Comparison of ENCODE assay signal across 22 cellular contexts in genomic region chr7:1423266-1423811, GRCh38.
"Had no signal": no experiment of that assay in that cellular context is flagged by ENCODE, and none has a peak within 500 bp of the region (broad histone marks: within the 10 kb centered on the region; RNA-seq: fewer than 3 reads in every experiment).

No MANE protein-coding gene starts in this region.

- DNase-seq: cortex of kidney; dorsolateral prefrontal cortex; effector CD8-positive, alpha-beta T cell; mesendoderm; naive thymus-derived CD8-positive, alpha-beta T cell; ovary; sigmoid colon; stimulated activated CD4-positive, alpha-beta T cell treated with anti-CD3 and anti-CD28 coated beads, Interleukin-2, amount 100 ng/mL, for 24 hours; stimulated activated CD4-positive, alpha-beta T cell treated with anti-CD3 and anti-CD28 coated beads, Interleukin-4, amount 100 ng/mL, for 4 hours; stimulated activated naive B cell treated with anti-CD40 and anti-IgM and Interleukin-4, amounts not matched to agents 10 μg/mL and 1 μg/mL and 100 μg/mL, for 72 hours; trophoblast cell had no signal

- H3K27me3 ChIP-seq: ovary, right atrium auricular region had no signal

- H3K4me3 Mint-ChIP-seq: naive thymus-derived CD8-positive, alpha-beta T cell; neural crest cell; stimulated activated naive B cell treated with anti-CD40 and anti-IgM and Interleukin-4, amounts not matched to agents 10 μg/mL and 1 μg/mL and 100 μg/mL, for 72 hours had no signal

- H3K4me2 ChIP-seq: hepatocyte had no signal

- H3K36me3 Mint-ChIP-seq: naive thymus-derived CD8-positive, alpha-beta T cell had no signal

- H3K79me2 ChIP-seq: hepatocyte had no signal

- H3K4me1 Mint-ChIP-seq: neural crest cell had no signal

- H3K9me3 Mint-ChIP-seq: naive thymus-derived CD8-positive, alpha-beta T cell; neural crest cell had no signal

- H2AFZ ChIP-seq: hepatocyte had no signal

- H3K4me3 ChIP-seq: dorsolateral prefrontal cortex, esophagus muscularis mucosa, hepatocyte, mucosa of descending colon, ovary, right atrium auricular region, sigmoid colon, skin epidermis, stomach, thoracic aorta had no signal

- H3K4me1 ChIP-seq: right atrium auricular region, sigmoid colon had no signal

- ATAC-seq: mucosa of descending colon; naive thymus-derived CD8-positive, alpha-beta T cell had no signal

- H3K27ac ChIP-seq: dorsolateral prefrontal cortex, epithelial cell of prostate, esophagus muscularis mucosa, hepatocyte, ovary, right atrium auricular region, sigmoid colon, skin epidermis, stomach, thoracic aorta had no signal

- H3K36me3 ChIP-seq: esophagus muscularis mucosa, ovary, right atrium auricular region, sigmoid colon, stomach, thoracic aorta had no signal

- H3K9me3 ChIP-seq: esophagus muscularis mucosa, mucosa of descending colon, ovary, right atrium auricular region, sigmoid colon, stomach, thoracic aorta had no signal

- H3K27ac Mint-ChIP-seq: stimulated activated naive B cell treated with anti-CD40 and anti-IgM and Interleukin-4, amounts not matched to agents 10 μg/mL and 1 μg/mL and 100 μg/mL, for 72 hours had no signal

- FAIRE-seq: endometrium, kidney had no signal
